ENCODE assay signal across 8 cellular contexts in the genomic region with DNA sequence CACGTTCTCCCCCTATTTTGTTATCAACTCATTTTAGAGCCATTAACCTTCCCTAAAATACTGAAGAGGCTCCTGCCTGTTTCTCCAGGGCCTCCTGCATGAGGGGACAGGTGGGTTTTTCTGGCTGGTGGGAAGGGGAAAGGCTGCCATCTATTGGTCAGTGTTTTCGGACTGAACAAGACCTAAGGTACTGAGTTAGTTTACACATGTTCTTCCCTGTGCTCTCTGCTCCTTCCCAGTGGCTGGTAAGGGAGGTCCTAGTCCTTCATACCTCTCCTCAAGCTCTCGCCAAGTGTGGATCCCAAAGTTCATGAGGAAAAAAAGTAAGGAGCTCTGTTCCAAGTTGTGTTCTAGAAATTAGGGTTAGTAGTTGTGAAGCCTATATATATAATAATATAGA.
DNase-seq lines count a peak whose midpoint lies in the region; ATAC-seq, FAIRE-seq and TF ChIP-seq lines count a peak whose summit lies in the region.

No MANE protein-coding gene starts in this region.

- no peaks in the 10 kb centered on the region for H3F3A ChIP-seq in OCI-LY1 (ENCODE audit: insufficient read depth, low read length)

- no peaks in the 10 kb centered on the region for H4K20me1 ChIP-seq in OCI-LY1 (ENCODE audit: insufficient read depth, low read length)

- no peak overlapping the region for H3K4me3 ChIP-seq in OCI-LY1 (ENCODE audit: low read depth, low read length, poor library complexity, severe bottlenecking)

- no peaks in the 10 kb centered on the region for H3K79me2 ChIP-seq in OCI-LY1 (ENCODE audit: insufficient read depth, low read length)

- no peaks in the 10 kb centered on the region for H3K27me3 ChIP-seq in OCI-LY1 (ENCODE audit: insufficient read depth, low read length)

- no peak overlapping the region for H2AFZ ChIP-seq in OCI-LY1 (ENCODE audit: low read length)

- H3K36me3 ChIP-seq in OCI-LY1 (ENCODE audit: insufficient read depth, low read length): no peaks in the 10 kb centered on the region

- FAIRE-seq in HTR-8/SVneo (lab: Jason Lieb, UNC): no peak

- peak; percentile 19 for DNase-seq in DMS114 treated with DMSO at 0.1 percent for 48 hours (lab: John Stamatoyannopoulos, UW; ENCODE audit: unreplicated experiment)
- DNase-seq in HTR-8/SVneo (ENCODE audit: insufficient read length, low spot score): peak; percentile 17
- DNase-seq in iPS DF 4.7 (ENCODE audit: extremely low read depth, low spot score): peak; percentile 90
- DNase-seq in Ammon's horn (ENCODE audit: low spot score): no peak
- no peak for DNase-seq in activated CD4-positive, alpha-beta T cell treated with anti-CD3 and anti-CD28 coated beads, Interleukin-2, amount 50 U/mL, for 48 hours

- H3K27ac ChIP-seq in OCI-LY1 (ENCODE audit: low read depth, low read length, poor library complexity, severe bottlenecking): no peak overlapping the region

- ATAC-seq in GM18520 (IDR thresholded peaks at IDR 0.05; ENCODE audit: unreplicated experiment) (no peak), GM19395 (IDR thresholded peaks at IDR 0.05; ENCODE audit: unreplicated experiment) (no peak)

- H3K9ac ChIP-seq in OCI-LY1 (ENCODE audit: low read length): no peak overlapping the region

- no peak overlapping the region for H3K4me2 ChIP-seq in OCI-LY1 (ENCODE audit: low read length)

- H3K9me2 ChIP-seq in OCI-LY1 (ENCODE audit: low read depth, low read length): no peaks in the 10 kb centered on the region

- H3K4me1 ChIP-seq in OCI-LY1 (ENCODE audit: insufficient read depth, low read length, severe bottlenecking): no peaks in the 10 kb centered on the region

- peak; percentile 80 for TF ChIP-seq CTCF in OCI-LY1 (IDR thresholded peaks at IDR 0.05; ENCODE audit: low read length)

- H3K9me3 ChIP-seq in OCI-LY1 (ENCODE audit: low read length): peaks cover 2% of the 10 kb centered on the region; the same call in 1 of the 2 replicates

Comparison
In these comparisons a context has a peak if more than half of its experiments do, and no peak if none do; other contexts are left out.
1. DNase-seq: peak in DMS114 treated with DMSO at 0.1 percent for 48 hours (single experiment), HTR-8/SVneo (single experiment) and iPS DF 4.7 (single experiment); none in Ammon's horn (single experiment) and activated CD4-positive, alpha-beta T cell treated with anti-CD3 and anti-CD28 coated beads, Interleukin-2, amount 50 U/mL, for 48 hours (0 of 2).